Comparison of ENCODE assay signal across 33 cellular contexts in the genomic region with DNA sequence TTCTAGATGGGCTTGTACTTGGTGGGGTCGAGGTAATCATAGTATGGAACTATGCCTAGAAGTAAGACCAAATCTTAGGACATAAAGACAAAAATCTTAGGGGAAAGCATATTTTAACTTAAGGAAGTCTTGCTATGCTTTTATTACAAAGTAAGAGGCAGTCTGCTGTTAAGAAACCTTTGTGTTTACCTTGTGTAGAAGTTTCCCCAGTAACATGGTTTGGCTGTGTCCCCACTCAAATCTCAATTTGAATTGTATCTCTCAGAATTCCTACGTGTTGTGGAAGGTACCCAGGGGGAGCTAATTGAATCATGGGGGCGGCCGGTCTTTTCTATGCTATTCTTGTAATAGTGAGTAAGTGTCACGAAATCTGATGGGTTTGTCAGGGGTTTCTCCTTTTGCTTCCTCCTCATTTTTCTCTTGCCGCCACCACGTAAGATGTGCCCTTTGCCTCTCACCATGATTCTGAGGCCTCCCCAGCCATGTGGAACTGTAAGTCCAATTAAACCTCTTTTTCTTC.
"Had no signal": no experiment of that assay in that cellular context is flagged by ENCODE, and none has a peak within 500 bp of the region (broad histone marks: within the 10 kb centered on the region; RNA-seq: fewer than 3 reads in every experiment).

No MANE protein-coding gene starts in this region.

- H3K4me1 Mint-ChIP-seq: activated B cell treated with CpG ODN at 0.5 μM for 24 hours; activated naive CD4-positive, alpha-beta T cell treated with anti-CD3 and anti-CD28 coated beads, Interleukin-2, amount 50 U/mL, for 24 hours; activated naive CD8-positive, alpha-beta T cell treated with anti-CD3 and anti-CD28 coated beads for 36 hours; activated naive CD8-positive, alpha-beta T cell treated with anti-CD3 and anti-CD28 coated beads, Interleukin-2, amount 50 U/mL, for 24 hours; central memory CD8-positive, alpha-beta T cell; T-helper 17 cell had no signal

- H3K27me3 Mint-ChIP-seq: activated B cell treated with CpG ODN at 0.5 μM for 24 hours; activated CD8-positive, alpha-beta T cell treated with anti-CD3 and anti-CD28 coated beads for 36 hours; activated naive CD4-positive, alpha-beta T cell treated with anti-CD3 and anti-CD28 coated beads, Interleukin-2, amount 50 U/mL, for 24 hours; activated naive CD8-positive, alpha-beta T cell treated with anti-CD3 and anti-CD28 coated beads for 36 hours; activated naive CD8-positive, alpha-beta T cell treated with anti-CD3 and anti-CD28 coated beads, Interleukin-2, amount 50 U/mL, for 24 hours; central memory CD8-positive, alpha-beta T cell; effector memory CD8-positive, alpha-beta T cell; T-helper 17 cell had no signal

- ATAC-seq: activated CD4-positive, CD25-positive, alpha-beta regulatory T cell treated with anti-CD3 and anti-CD28 coated beads, Interleukin-2, amount 50 U/mL, for 24 hours; activated CD8-positive, alpha-beta T cell treated with anti-CD3 and anti-CD28 coated beads for 36 hours; activated naive CD8-positive, alpha-beta T cell treated with anti-CD3 and anti-CD28 coated beads, Interleukin-2, amount 50 U/mL, for 24 hours; activated T-cell treated with anti-CD3 and anti-CD28 coated beads, Interleukin-2, amount 50 U/mL, for 4 hours; body of pancreas; effector memory CD8-positive, alpha-beta T cell; gastroesophageal sphincter; T-helper 17 cell had no signal

- H3K27ac Mint-ChIP-seq: activated B cell treated with CpG ODN at 0.5 μM for 24 hours; activated CD8-positive, alpha-beta T cell treated with anti-CD3 and anti-CD28 coated beads for 36 hours; activated naive CD4-positive, alpha-beta T cell treated with anti-CD3 and anti-CD28 coated beads for 36 hours; activated naive CD4-positive, alpha-beta T cell treated with anti-CD3 and anti-CD28 coated beads, Interleukin-2, amount 50 U/mL, for 24 hours; activated naive CD8-positive, alpha-beta T cell treated with anti-CD3 and anti-CD28 coated beads for 36 hours; activated naive CD8-positive, alpha-beta T cell treated with anti-CD3 and anti-CD28 coated beads, Interleukin-2, amount 50 U/mL, for 24 hours; activated T-helper 2 cell treated with anti-CD3 and anti-CD28 coated beads, Interferon-gamma antibody, Interleukin-2, Interleukin-4, amounts not matched to agents 10 μg/mL and 5 μg/mL and 100 μg/mL, durations not matched to agents 14 hours and 24 hours and 36 hours; effector memory CD8-positive, alpha-beta T cell; T-helper 17 cell; T-helper 2 cell treated with Interferon-gamma antibody and Interleukin-4, amounts not matched to agents 5 μg/mL and 100 μg/mL, for 36 hours had no signal

- H3K4me3 Mint-ChIP-seq: activated B cell treated with CpG ODN at 0.5 μM for 24 hours; activated CD8-positive, alpha-beta T cell treated with anti-CD3 and anti-CD28 coated beads for 36 hours; activated naive CD4-positive, alpha-beta T cell treated with anti-CD3 and anti-CD28 coated beads for 36 hours; activated naive CD4-positive, alpha-beta T cell treated with anti-CD3 and anti-CD28 coated beads, Interleukin-2, amount 50 U/mL, for 24 hours; activated naive CD8-positive, alpha-beta T cell treated with anti-CD3 and anti-CD28 coated beads for 36 hours; activated naive CD8-positive, alpha-beta T cell treated with anti-CD3 and anti-CD28 coated beads, Interleukin-2, amount 50 U/mL, for 24 hours; activated T-cell treated with anti-CD3 and anti-CD28 coated beads, Interleukin-2, amount 50 U/mL, for 4 hours; central memory CD8-positive, alpha-beta T cell; effector memory CD8-positive, alpha-beta T cell; T-helper 17 cell; T-helper 2 cell treated with Interferon-gamma antibody and Interleukin-4, amounts not matched to agents 5 μg/mL and 100 μg/mL, for 36 hours had no signal

- H3K9me3 Mint-ChIP-seq: activated B cell treated with CpG ODN at 0.5 μM for 24 hours; activated naive CD4-positive, alpha-beta T cell treated with anti-CD3 and anti-CD28 coated beads, Interleukin-2, amount 50 U/mL, for 24 hours; activated naive CD8-positive, alpha-beta T cell treated with anti-CD3 and anti-CD28 coated beads, Interleukin-2, amount 50 U/mL, for 24 hours; activated T-cell treated with anti-CD3 and anti-CD28 coated beads, Interleukin-2, amount 50 U/mL, for 4 hours; activated T-helper 2 cell treated with anti-CD3 and anti-CD28 coated beads, Interferon-gamma antibody, Interleukin-2, Interleukin-4, amounts not matched to agents 10 μg/mL and 5 μg/mL and 100 μg/mL, durations not matched to agents 14 hours and 24 hours and 36 hours; central memory CD8-positive, alpha-beta T cell; effector memory CD8-positive, alpha-beta T cell; T-helper 2 cell treated with Interferon-gamma antibody and Interleukin-4, amounts not matched to agents 5 μg/mL and 100 μg/mL, for 36 hours had no signal

- DNase-seq: activated B cell treated with CpG ODN at 0.5 μM for 24 hours; activated CD4-positive, alpha-beta T cell treated with anti-CD3 and anti-CD28 coated beads for 48 hours; activated CD4-positive, alpha-beta T cell treated with anti-CD3 and anti-CD28 coated beads, Interleukin-2, amount 50 U/mL, for 1 hour; activated CD4-positive, alpha-beta T cell treated with anti-CD3 and anti-CD28 coated beads, Interleukin-2, amount 50 U/mL, for 48 hours; activated CD8-positive, alpha-beta memory T cell treated with anti-CD3 and anti-CD28 coated beads for 24 hours; activated CD8-positive, alpha-beta T cell treated with anti-CD3 and anti-CD28 coated beads for 36 hours; activated effector memory CD4-positive, alpha-beta T cell treated with anti-CD3 and anti-CD28 coated beads, Interleukin-2, amount 50 U/mL, for 16 hours; activated naive CD4-positive, alpha-beta T cell treated with anti-CD3 and anti-CD28 coated beads for 36 hours; activated naive CD8-positive, alpha-beta T cell treated with anti-CD3 and anti-CD28 coated beads for 36 hours; activated naive CD8-positive, alpha-beta T cell treated with anti-CD3 and anti-CD28 coated beads, Interleukin-2, amount 50 U/mL, for 24 hours; activated T-cell treated with anti-CD3 and anti-CD28 coated beads, Interleukin-2, amount 50 U/mL, for 4 hours; adrenal gland; amygdala; aorta; body of pancreas; cortex of kidney; dermis blood vessel endothelial cell; effector CD4-positive, alpha-beta T cell; effector memory CD8-positive, alpha-beta T cell; esophagus squamous epithelium; foreskin melanocyte; T-helper 1 cell; T-helper 17 cell; T1000; WERI-Rb-1 had no signal

- FAIRE-seq: colon, endothelial cell of umbilical vein had no signal
